ENCODE assay signal across 25 cellular contexts in the genomic region with DNA sequence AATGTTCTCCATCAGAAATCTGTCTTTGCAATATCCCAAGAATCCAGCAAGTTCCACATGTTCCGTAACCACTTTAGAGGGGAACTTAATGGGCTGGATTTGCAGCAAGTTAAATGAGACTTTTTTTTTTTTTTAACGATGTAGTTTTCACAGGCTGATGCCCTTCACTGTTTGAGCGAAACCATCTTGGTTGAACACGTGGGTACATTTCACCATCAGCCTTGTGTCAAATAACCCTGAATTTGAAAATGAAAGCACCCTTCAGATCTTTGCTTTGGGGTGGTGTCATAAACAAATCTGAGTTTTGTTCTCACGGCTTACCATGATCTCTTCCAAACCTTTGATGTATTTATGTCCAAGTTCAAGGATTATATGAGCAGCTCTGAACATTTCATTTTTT.
DNase-seq lines count a peak whose midpoint lies in the region; ATAC-seq and TF ChIP-seq lines count a peak whose summit lies in the region.
"Had no signal": no experiment of that assay in that cellular context is flagged by ENCODE, and none has a peak within 500 bp of the region (broad histone marks: within the 10 kb centered on the region; RNA-seq: fewer than 3 reads in every experiment).

No MANE protein-coding gene starts in this region.

- H3K79me2 ChIP-seq in MM.1S (ENCODE audit: low read length) = no peaks in the 10 kb centered on the region
- no peaks in the 10 kb centered on the region for H3K79me2 ChIP-seq in fibroblast of lung (ENCODE audit: control insufficient read depth, insufficient read depth, low read length)
- H3K79me2 ChIP-seq in smooth muscle cell (ENCODE audit: low read depth) = no peaks in the 10 kb centered on the region

- H3K4me2 ChIP-seq in MM.1S (ENCODE audit: low read depth, low read length) (peak overlapping the region; percentile 88), fibroblast of lung (ENCODE audit: extremely low read depth, insufficient read depth, low read length) (peak overlapping the region; percentile 92), smooth muscle cell (no peak overlapping the region)

- peak overlapping the region; percentile 59 for H3K4me3 ChIP-seq in MM.1S (ENCODE audit: low read length)
- H3K4me3 ChIP-seq in fibroblast of lung (replicated peaks in 1 of 4; ENCODE audit: control extremely low read depth in 1 of 4, insufficient read depth in 1 of 4, low read depth in 3 of 4, low read length in 4 of 4) = peak overlapping the region; percentile 28 to 49 (median 46)
- peak overlapping the region; percentile 20 for H3K4me3 ChIP-seq in urinary bladder (ENCODE audit: low read depth, low read length)
- H3K4me3 ChIP-seq in left lung = no peak overlapping the region
- H3K4me3 ChIP-seq in smooth muscle cell = no peak overlapping the region
- H3K4me3 ChIP-seq: gastrocnemius medialis, SJSA1, thoracic aorta had no signal

- H3K27ac ChIP-seq in MM.1S (ENCODE audit: low read length) = peak overlapping the region; percentile 25; the same call in 1 of the 2 replicates
- no peak overlapping the region for H3K27ac ChIP-seq in fibroblast of lung (ENCODE audit: insufficient read depth, low read length)
- H3K27ac ChIP-seq in urinary bladder (ENCODE audit: low read depth) = no peak overlapping the region
- H3K27ac ChIP-seq in left lung = no peak overlapping the region
- no peak overlapping the region for H3K27ac ChIP-seq in smooth muscle cell (ENCODE audit: low read depth)
- H3K27ac ChIP-seq: gastrocnemius medialis, SJSA1, thoracic aorta, VCaP had no signal

- peak overlapping the region; percentile 18; the same call in 1 of the 2 replicates for H3K9ac ChIP-seq in MM.1S (ENCODE audit: low read length)
- no peak overlapping the region for H3K9ac ChIP-seq in fibroblast of lung (ENCODE audit: insufficient read depth, low read length)
- H3K9ac ChIP-seq in smooth muscle cell (ENCODE audit: low read depth) = no peak overlapping the region

- peak overlapping the region; percentile 91 for H2AFZ ChIP-seq in MM.1S (ENCODE audit: low read length)
- peak overlapping the region; percentile 77 for H2AFZ ChIP-seq in fibroblast of lung (ENCODE audit: low read length)
- H2AFZ ChIP-seq in smooth muscle cell (ENCODE audit: low read depth) = no peak overlapping the region

- WGBS in urinary bladder = 39% methylated on average over 5 of the region's 5 CpGs
- WGBS in smooth muscle cell (ENCODE audit: low lambda C conversion rate) = 86% methylated on average over 5 of the region's 5 CpGs

- DNase-seq in ELR (ENCODE audit: low read depth) = peak; percentile 34
- peak; percentile 88 for DNase-seq in MM.1S
- peak in 1 of 2 donors; percentile 74 for DNase-seq in fibroblast of lung (ENCODE audit: low read depth in 2 of 2)
- DNase-seq in left lung = no peak
- no peak for DNase-seq in smooth muscle cell (lab: John Stamatoyannopoulos, UW; ENCODE audit: unreplicated experiment)
- DNase-seq: activated CD8-positive, alpha-beta memory T cell treated with anti-CD3 and anti-CD28 coated beads, Interleukin-2, amount 50 U/mL, for 4 hours; BE2C; Caco-2; central memory CD4-positive, alpha-beta T cell; dermis blood vessel endothelial cell; DND-41; gastrocnemius medialis; mammary epithelial cell; NCI-H1092 treated with DMSO at 0.1 percent for 48 hours; NCI-H2029 treated with DMSO at 0.1 percent for 48 hours; NCI-H345; occipital lobe; stimulated activated CD4-positive, alpha-beta T cell treated with anti-CD3 and anti-CD28 coated beads, Interleukin-4, amount 100 ng/mL, for 24 hours; stimulated activated naive CD4-positive, alpha-beta T cell treated with Interleukin-2 at 50 U/mL for 16 hours had no signal

- TF ChIP-seq CTCF in MM.1S (IDR thresholded peaks at IDR 0.05; ENCODE audit: low read length) (no peak), fibroblast of lung (conservative IDR thresholded peaks at IDR 0.05 in 1 of 2, IDR thresholded peaks at IDR 0.05 in 1 of 2; ENCODE audit: low read depth in 1 of 2, low read length in 2 of 2) (no peak), left lung (IDR thresholded peaks at IDR 0.05) (no peak), smooth muscle cell (IDR thresholded peaks at IDR 0.05; ENCODE audit: borderline replicate concordance, insufficient read depth, poor library complexity, severe bottlenecking) (no peak)

- H4K20me1 ChIP-seq in MM.1S (ENCODE audit: insufficient read depth, low read length) = no peaks in the 10 kb centered on the region
- H4K20me1 ChIP-seq in fibroblast of lung (ENCODE audit: control insufficient read depth, extremely low read depth, insufficient read depth, low read length) = no peaks in the 10 kb centered on the region
- no peaks in the 10 kb centered on the region for H4K20me1 ChIP-seq in smooth muscle cell (ENCODE audit: low read depth)

- H3K4me1 ChIP-seq in MM.1S (ENCODE audit: low read length) (no peaks in the 10 kb centered on the region), fibroblast of lung (ENCODE audit: control insufficient read depth, extremely low read depth, insufficient read depth, low read length) (peaks cover 2% of the 10 kb centered on the region), urinary bladder (ENCODE audit: insufficient read depth) (no peaks in the 10 kb centered on the region), left lung (no peaks in the 10 kb centered on the region), smooth muscle cell (ENCODE audit: low read depth) (no peaks in the 10 kb centered on the region)
- H3K4me1 ChIP-seq: BE2C, Caco-2, gastrocnemius medialis had no signal

- H3K9me2 ChIP-seq in MM.1S (replicated peaks; ENCODE audit: insufficient read depth, low read length) = no peaks in the 10 kb centered on the region

- no peaks in the 10 kb centered on the region for H3K27me3 ChIP-seq in MM.1S (replicated peaks; ENCODE audit: insufficient read depth, low read length)
- H3K27me3 ChIP-seq in fibroblast of lung (ENCODE audit: control insufficient read depth, insufficient read depth, low read length) = no peaks in the 10 kb centered on the region
- no peaks in the 10 kb centered on the region for H3K27me3 ChIP-seq in left lung
- H3K27me3 ChIP-seq in smooth muscle cell (ENCODE audit: low read depth) = peaks cover 18% of the 10 kb centered on the region
- H3K27me3 ChIP-seq: gastrocnemius medialis, SJSA1 had no signal

- H3K9me3 ChIP-seq in MM.1S (replicated peaks; ENCODE audit: insufficient read depth, low read length) (no peaks in the 10 kb centered on the region), fibroblast of lung (ENCODE audit: control insufficient read depth, insufficient read depth, low read depth, low read length) (no peaks in the 10 kb centered on the region), left lung (no peaks in the 10 kb centered on the region), smooth muscle cell (replicated peaks; ENCODE audit: low read depth) (no peaks in the 10 kb centered on the region)
- H3K9me3 ChIP-seq: BE2C, Caco-2, gastrocnemius medialis, thoracic aorta had no signal

- ATAC-seq in left lung = no peak
- no peak for ATAC-seq in HG03175 (IDR thresholded peaks at IDR 0.05; ENCODE audit: unreplicated experiment)
- ATAC-seq: gastrocnemius medialis, Panc1 had no signal

- no peaks in the 10 kb centered on the region; the same call in 1 of the 2 replicates for H3F3A ChIP-seq in MM.1S (ENCODE audit: insufficient read depth, low read length)
- no peaks in the 10 kb centered on the region for H3F3A ChIP-seq in smooth muscle cell (ENCODE audit: low read depth)

- H3K36me3 ChIP-seq in MM.1S (replicated peaks; ENCODE audit: insufficient read depth, low read length) (no peaks in the 10 kb centered on the region), fibroblast of lung (ENCODE audit: control insufficient read depth, insufficient read depth, low read length) (no peaks in the 10 kb centered on the region), urinary bladder (ENCODE audit: insufficient read depth) (no peaks in the 10 kb centered on the region), left lung (no peaks in the 10 kb centered on the region), smooth muscle cell (ENCODE audit: low read depth) (no peaks in the 10 kb centered on the region)
- H3K36me3 ChIP-seq: BE2C, gastrocnemius medialis, thoracic aorta had no signal

- intact Hi-C loops in left lung (cut with DNase I) = no loop called here

Comparison
In these comparisons a context has a peak if more than half of its experiments do, and no peak if none do; other contexts are left out.
1. DNase-seq: peak in ELR (single experiment) and MM.1S (single experiment); none in left lung (0 of 2) and smooth muscle cell (single experiment).
2. H3K4me3 ChIP-seq: peak in MM.1S (single experiment), fibroblast of lung (4 of 4) and urinary bladder (single experiment); none in left lung (0 of 2) and smooth muscle cell (single experiment).